Comparison of ENCODE assay signal across 9 cellular contexts in genomic region chr14:93976477-93977057, GRCh38. TPM values are rescaled to one million over a fixed set of nuclear protein-coding genes. Genes with fewer than 3 reads are reported as not detected.
DNase-seq lines count a peak whose midpoint lies in the region; ATAC-seq and TF ChIP-seq lines count a peak whose summit lies in the region.
"Had no signal": no experiment of that assay in that cellular context is flagged by ENCODE, and none has a peak within 500 bp of the region (broad histone marks: within the 10 kb centered on the region; RNA-seq: fewer than 3 reads in every experiment).

ASB2 (minus strand) TSS chr14:93976570; CDS start chr14:93964539, 12,031 bp downstream.

- H3K9me3 Mint-ChIP-seq in MCF 10A (ENCODE audit: unreplicated experiment) (no peaks in the 10 kb centered on the region), Calu3 (ENCODE audit: low read depth, unreplicated experiment) (no peaks in the 10 kb centered on the region)

- WGBS in sigmoid colon, 2 donors: 26 to 49% methylated on average over 12 of the region's 12 CpGs

- H3K4me1 Mint-ChIP-seq in MCF 10A (ENCODE audit: insufficient read depth, unreplicated experiment) (no peaks in the 10 kb centered on the region), Calu3 (ENCODE audit: low read depth, unreplicated experiment) (no peaks in the 10 kb centered on the region)

- peak in 2 of 4 donors; percentile 62 to 82 for TF ChIP-seq EP300 in sigmoid colon (IDR thresholded peaks at IDR 0.05)

- H3K4me3 ChIP-seq in breast epithelium (peak within 1 kb of the TSS; percentile 0 to 54 (median 5)), sigmoid colon (peak within 1 kb of the TSS; percentile 42 to 65 (median 58))

- H3K4me3 Mint-ChIP-seq in MCF 10A (ENCODE audit: unreplicated experiment) (no peak within 1 kb of the TSS), Calu3 (ENCODE audit: low read depth, unreplicated experiment) (no peak within 1 kb of the TSS)

- H3K4me1 ChIP-seq in breast epithelium: peaks cover 0 to 5% of the 10 kb centered on the region in 2 donors
- H3K4me1 ChIP-seq in sigmoid colon: peaks cover 0 to 75% (median 54%) of the 10 kb centered on the region in 4 donors

- H3K27me3 ChIP-seq in breast epithelium (no peaks in the 10 kb centered on the region), sigmoid colon (no peaks in the 10 kb centered on the region)

- POLR2A ChIA-PET in MCF 10A (lab: Yijun Ruan, JAX): interaction anchor here (0.9 kb wide), 1 partner anchor 14 kb away, joined by 7 read pairs; no protein-coding TSS in a partner anchor

- no peak for TF ChIP-seq CTCF in breast epithelium (IDR thresholded peaks at IDR 0.05)
- no peak for TF ChIP-seq CTCF in MCF 10A (IDR thresholded peaks at IDR 0.05; ENCODE audit: unreplicated experiment)
- TF ChIP-seq CTCF in sigmoid colon (IDR thresholded peaks at IDR 0.05): peak in 1 of 4 experiments; percentile 3
- no peak for TF ChIP-seq CTCF in Calu3 (IDR thresholded peaks at IDR 0.05; ENCODE audit: unreplicated experiment)

- intact Hi-C loops in breast epithelium (cut with DNase I; ENCODE audit: low total_unique reads): no loop called here
- intact Hi-C loops in MCF 10A (cut with micrococcal nuclease): no loop called here
- intact Hi-C loops in sigmoid colon (cut with DNase I): no loop called here
- intact Hi-C loops in Calu3 (cut with micrococcal nuclease; ENCODE audit: unreplicated experiment): no loop called here

- H3K9me3 ChIP-seq in breast epithelium: no peaks in the 10 kb centered on the region
- H3K9me3 ChIP-seq in sigmoid colon: no peaks in the 10 kb centered on the region

- H3K36me3 ChIP-seq in breast epithelium (no peaks in the 10 kb centered on the region), sigmoid colon (no peaks in the 10 kb centered on the region)

- H3K36me3 Mint-ChIP-seq in MCF 10A (ENCODE audit: insufficient read depth, unreplicated experiment) (no peaks in the 10 kb centered on the region), Calu3 (ENCODE audit: insufficient read depth, unreplicated experiment) (no peaks in the 10 kb centered on the region)

- peaks cover 23% of the 10 kb centered on the region for H3K27me3 Mint-ChIP-seq in MCF 10A (ENCODE audit: insufficient read depth, unreplicated experiment)
- H3K27me3 Mint-ChIP-seq in Calu3 (ENCODE audit: unreplicated experiment): peaks cover 26% of the 10 kb centered on the region

- DNase-seq in breast epithelium (ENCODE audit: low spot score in 2 of 2) (peak in 1 of 2 donors; percentile 35), MCF 10A (ENCODE audit: unreplicated experiment) (no peak), sigmoid colon (peak; percentile 92), Calu3 (no peak), DMS114 treated with DMSO at 0.1 percent for 48 hours (lab: John Stamatoyannopoulos, UW; ENCODE audit: unreplicated experiment) (no peak)

- no peak for TF ChIP-seq POLR2A in breast epithelium (IDR thresholded peaks at IDR 0.05)
- peak; percentile 92 to 94 for TF ChIP-seq POLR2A in sigmoid colon (IDR thresholded peaks at IDR 0.05)

- BruUV-seq in MCF 10A (replicated peaks; lab: Mats Ljungman, UMichigan) (no TSS peak), Calu3 (replicated peaks; lab: Mats Ljungman, UMichigan) (no TSS peak)

- H3K27ac Mint-ChIP-seq in MCF 10A (ENCODE audit: low read depth, unreplicated experiment) (no peak within 1 kb of the TSS), Calu3 (ENCODE audit: unreplicated experiment) (no peak within 1 kb of the TSS)

- CTCF ChIA-PET in MCF 10A (lab: Yijun Ruan, JAX): no interaction called here
- CTCF ChIA-PET in Calu3 (lab: Charles Lee): no interaction called here

- peak; percentile 10 for ATAC-seq in HG03280 (IDR thresholded peaks at IDR 0.05; ENCODE audit: unreplicated experiment)
- ATAC-seq in activated CD4-positive, CD25-positive, alpha-beta regulatory T cell treated with anti-CD3 and anti-CD28 coated beads, Interleukin-2, amount 50 U/mL, for 24 hours: no peak

- H3K27ac ChIP-seq in breast epithelium: peak within 1 kb of the TSS in 1 of 2 donors; percentile 61
- peak within 1 kb of the TSS; percentile 62 for H3K27ac ChIP-seq in cingulate gyrus (ENCODE audit: low read depth, low read length)
- H3K27ac ChIP-seq in sigmoid colon: peak within 1 kb of the TSS; percentile 86 to 93 (median 90)

RNA-seq across cellular contexts. Expression of gene ASB2, which starts in this region (rescaled TPM):
- total RNA-seq in breast epithelium (1 to 10 TPM in 2 of 3 donors, not detected in 1; 1.3 to 2.0 TPM), MCF 10A (2022) (not detected in 2 replicates), sigmoid colon (100 to 1,000 TPM; 117 to 178 (median 139) TPM), Calu3 (2022) (0.17 and 0.19 TPM in 2 replicates)
- 1 to 10 TPM; 1.2 to 10.0 (median 4.2) TPM for polyA plus RNA-seq in sigmoid colon
- total RNA-seq: lung microvascular endothelial cell had no signal

Comparison
In these comparisons a context has a peak if more than half of its experiments do, and no peak if none do; other contexts are left out.
1. RNA of gene ASB2 (total RNA-seq): 117 to 178 TPM in sigmoid colon; 1.3 to 2.0 TPM in breast epithelium, 0.17 to 0.19 TPM in Calu3 and not detected in MCF 10A; every median in the first group is over 10 times any median in the second.